Comparison of ENCODE assay signal across 9 cellular contexts in genomic region chr6:32627831-32628230, GRCh38. TPM values are rescaled to one million over a fixed set of nuclear protein-coding genes. Genes with fewer than 3 reads are reported as not detected.
A peak's percentile ranks its signal among the peaks of the same experiment; 100 is the strongest.
DNase-seq lines count a peak whose midpoint lies in the region; ATAC-seq and TF ChIP-seq lines count a peak whose summit lies in the region.
"Had no signal": no experiment of that assay in that cellular context is flagged by ENCODE, and none has a peak within 500 bp of the region (broad histone marks: within the 10 kb centered on the region; RNA-seq: fewer than 3 reads in every experiment).

No MANE protein-coding gene starts in this region.

- H3K27me3 Mint-ChIP-seq in CD14-positive monocyte (ENCODE audit: low read depth in 3 of 3) = peaks cover 0 to 2% (median 2%) of the 10 kb centered on the region in 3 donors

- peaks cover 0 to 3% (median 0%) of the 10 kb centered on the region in 7 donors for H3K9me3 Mint-ChIP-seq in CD14-positive monocyte

- H3K36me3 Mint-ChIP-seq in CD14-positive monocyte = peaks cover 0 to 8% of the 10 kb centered on the region in 2 donors

- H3K4me1 Mint-ChIP-seq in CD14-positive monocyte = peaks cover 40% of the 10 kb centered on the region

- H3K27ac Mint-ChIP-seq in CD14-positive monocyte = peak overlapping the region; percentile 56 to 99 (median 93)

- ATAC-seq in GM19395 (IDR thresholded peaks at IDR 0.05; ENCODE audit: unreplicated experiment) = peak; percentile 56
- no peak for ATAC-seq in HG03097 (IDR thresholded peaks at IDR 0.05; ENCODE audit: low FRiP score, unreplicated experiment)
- no peak for ATAC-seq in HG02884 (IDR thresholded peaks at IDR 0.05; ENCODE audit: unreplicated experiment)
- ATAC-seq in GM21367 (IDR thresholded peaks at IDR 0.05; ENCODE audit: unreplicated experiment) = no peak

- intact Hi-C loops in CD14-positive monocyte (cut with micrococcal nuclease) = loop anchor here in 1 of 2 donors (5.0 kb wide), 1 partner anchor 39 kb away; the partner anchor contains the start of gene HLA-DQB1

- H3K4me3 Mint-ChIP-seq in CD14-positive monocyte = peak overlapping the region in 1 of 2 donors; percentile 30

- no peak for TF ChIP-seq CTCF in CD14-positive monocyte (IDR thresholded peaks at IDR 0.05)

- DNase-seq in CD14-positive monocyte (ENCODE audit: low spot score) = peak; percentile 75
- peak; percentile 25 for DNase-seq in T-helper 9 cell
- peak; percentile 11 for DNase-seq in inferior parietal cortex (ENCODE audit: extremely low spot score)
- no peak for DNase-seq in NCI-H1930 (lab: John Stamatoyannopoulos, UW)
- DNase-seq: NCI-H510A had no signal

RNA-seq across cellular contexts. Expression of gene HLA-DQA1, which starts 9.4 kb away (rescaled TPM):
- 100 to 1,000 TPM in 1 of 2 donors, 10 to 100 TPM in 1; 98.1 to 191 TPM for polyA plus RNA-seq in CD14-positive monocyte

RNA-seq across cellular contexts. Expression of gene HLA-DRB1, which starts 38.2 kb away (rescaled TPM):
- 1,000 to 10,000 TPM; 2,645 to 2,792 TPM for polyA plus RNA-seq in CD14-positive monocyte

RNA-seq across cellular contexts. Expression of gene HLA-DQB1, which starts 38.6 kb away (rescaled TPM):
- polyA plus RNA-seq in CD14-positive monocyte = 100 to 1,000 TPM; 246 to 638 TPM

Comparison
In these comparisons a context has a peak if more than half of its experiments do, and no peak if none do; other contexts are left out.
1. DNase-seq: peak in CD14-positive monocyte (single experiment), T-helper 9 cell (single experiment) and inferior parietal cortex (single experiment); none in NCI-H1930 (0 of 2).